ENCODE assay signal across 9 cellular contexts in genomic region chr18:76619342-76620315, GRCh38.
DNase-seq lines count a peak whose midpoint lies in the region; ATAC-seq, FAIRE-seq and TF ChIP-seq lines count a peak whose summit lies in the region.
"Had no signal": no experiment of that assay in that cellular context is flagged by ENCODE, and none has a peak within 500 bp of the region (broad histone marks: within the 10 kb centered on the region; RNA-seq: fewer than 3 reads in every experiment).

No MANE protein-coding gene starts in this region.

- peaks cover 8% of the 10 kb centered on the region for H3K4me1 Mint-ChIP-seq in stimulated activated naive CD8-positive, alpha-beta T cell treated with anti-CD3 and anti-CD28 coated beads, Interleukin-15, Interleukin-2, amounts not matched to agents 100 ng/mL and 50 ng/mL, for 24 hours (ENCODE audit: low read depth)

- H3K36me3 ChIP-seq in bronchial epithelial cell (ENCODE audit: control insufficient read depth, insufficient read depth, low read length): no peaks in the 10 kb centered on the region

- no peaks in the 10 kb centered on the region for H3K36me3 Mint-ChIP-seq in stimulated activated naive CD8-positive, alpha-beta T cell treated with anti-CD3 and anti-CD28 coated beads, Interleukin-15, Interleukin-2, amounts not matched to agents 100 ng/mL and 50 ng/mL, for 24 hours (ENCODE audit: low read depth)

- no peaks in the 10 kb centered on the region for H3K27me3 ChIP-seq in bronchial epithelial cell (ENCODE audit: control insufficient read depth, insufficient read depth, low read length)

- H3K27ac Mint-ChIP-seq in stimulated activated naive CD8-positive, alpha-beta T cell treated with anti-CD3 and anti-CD28 coated beads, Interleukin-15, Interleukin-2, amounts not matched to agents 100 ng/mL and 50 ng/mL, for 24 hours: no peak overlapping the region

- peak overlapping the region; percentile 26 for H3K4me3 ChIP-seq in bronchial epithelial cell (ENCODE audit: low read depth, low read length)

- DNase-seq in NCI-H1436 (lab: John Stamatoyannopoulos, UW): peak; percentile 44
- DNase-seq in NCI-H1436 treated with DMSO at 0.1 percent for 48 hours (lab: John Stamatoyannopoulos, UW): no peak
- peak; percentile 59 for DNase-seq in NCI-H146 treated with DMSO at 0.1 percent for 48 hours (lab: John Stamatoyannopoulos, UW; ENCODE audit: unreplicated experiment)
- peak; percentile 95 for DNase-seq in bronchial epithelial cell (ENCODE audit: low read depth)
- peak; percentile 84 for DNase-seq in left lobe of liver (ENCODE audit: low spot score)
- no peak for DNase-seq in GM20000 (ENCODE audit: low spot score)
- no peak for DNase-seq in RKO (ENCODE audit: low spot score)

- H3K4me3 Mint-ChIP-seq in stimulated activated naive CD8-positive, alpha-beta T cell treated with anti-CD3 and anti-CD28 coated beads, Interleukin-15, Interleukin-2, amounts not matched to agents 100 ng/mL and 50 ng/mL, for 24 hours: peak overlapping the region; percentile 17

- H3K27me3 Mint-ChIP-seq in stimulated activated naive CD8-positive, alpha-beta T cell treated with anti-CD3 and anti-CD28 coated beads, Interleukin-15, Interleukin-2, amounts not matched to agents 100 ng/mL and 50 ng/mL, for 24 hours: peaks cover 26% of the 10 kb centered on the region

- peak; percentile 52 for FAIRE-seq in bronchial epithelial cell (lab: Jason Lieb, UNC)
- FAIRE-seq: TTC549 had no signal

- ATAC-seq in left lobe of liver: peak; percentile 83

- H3K9me3 Mint-ChIP-seq in stimulated activated naive CD8-positive, alpha-beta T cell treated with anti-CD3 and anti-CD28 coated beads, Interleukin-15, Interleukin-2, amounts not matched to agents 100 ng/mL and 50 ng/mL, for 24 hours: no peaks in the 10 kb centered on the region

- no peak for TF ChIP-seq CTCF in bronchial epithelial cell (IDR thresholded peaks at IDR 0.05; ENCODE audit: insufficient read depth, low read length, severe bottlenecking)
- TF ChIP-seq CTCF in GM20000 (IDR thresholded peaks at IDR 0.05; ENCODE audit: extremely low read depth, missing control alignments): no peak

Comparison
In these comparisons a context has a peak if more than half of its experiments do, and no peak if none do; other contexts are left out.
1. DNase-seq: peak in NCI-H1436 (single experiment), NCI-H146 treated with DMSO at 0.1 percent for 48 hours (single experiment), bronchial epithelial cell (single experiment) and left lobe of liver (single experiment); none in NCI-H1436 treated with DMSO at 0.1 percent for 48 hours (single experiment), GM20000 (single experiment) and RKO (single experiment).